In the genomic region with DNA sequence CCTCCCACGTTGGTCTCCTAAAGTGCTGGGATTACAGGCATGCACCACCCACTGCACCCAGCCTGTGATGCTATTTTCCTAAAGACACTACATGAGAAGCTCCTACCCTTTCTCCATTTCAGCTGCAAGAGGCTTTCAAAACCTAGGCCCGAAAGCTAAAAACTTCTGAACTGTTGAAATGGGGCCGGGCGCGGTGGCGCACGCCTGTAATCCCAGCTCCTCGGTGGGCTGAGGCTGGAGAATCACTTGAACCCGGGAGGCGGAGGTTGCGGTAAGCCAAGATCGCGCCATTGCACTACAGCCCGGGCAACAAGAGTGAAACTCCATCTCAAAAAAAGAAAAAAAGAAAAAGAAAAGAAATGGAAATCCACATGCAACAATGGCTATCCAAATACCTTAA, we compare ENCODE assay signal across 7 cellular contexts.
"Had no signal": no experiment of that assay in that cellular context is flagged by ENCODE, and none has a peak within 500 bp of the region (broad histone marks: within the 10 kb centered on the region; RNA-seq: fewer than 3 reads in every experiment).

No MANE protein-coding gene starts in this region.

- DNase-seq: GOT3, H9, HCEC 1CT, HFFc6, IMR-90, KG1 had no signal

- H3K4me3 ChIP-seq: K562 had no signal

- H3K27ac Mint-ChIP-seq: H9, HFFc6 had no signal

- H3K9me3 Mint-ChIP-seq: H9, HFFc6 had no signal
